In the genomic region with DNA sequence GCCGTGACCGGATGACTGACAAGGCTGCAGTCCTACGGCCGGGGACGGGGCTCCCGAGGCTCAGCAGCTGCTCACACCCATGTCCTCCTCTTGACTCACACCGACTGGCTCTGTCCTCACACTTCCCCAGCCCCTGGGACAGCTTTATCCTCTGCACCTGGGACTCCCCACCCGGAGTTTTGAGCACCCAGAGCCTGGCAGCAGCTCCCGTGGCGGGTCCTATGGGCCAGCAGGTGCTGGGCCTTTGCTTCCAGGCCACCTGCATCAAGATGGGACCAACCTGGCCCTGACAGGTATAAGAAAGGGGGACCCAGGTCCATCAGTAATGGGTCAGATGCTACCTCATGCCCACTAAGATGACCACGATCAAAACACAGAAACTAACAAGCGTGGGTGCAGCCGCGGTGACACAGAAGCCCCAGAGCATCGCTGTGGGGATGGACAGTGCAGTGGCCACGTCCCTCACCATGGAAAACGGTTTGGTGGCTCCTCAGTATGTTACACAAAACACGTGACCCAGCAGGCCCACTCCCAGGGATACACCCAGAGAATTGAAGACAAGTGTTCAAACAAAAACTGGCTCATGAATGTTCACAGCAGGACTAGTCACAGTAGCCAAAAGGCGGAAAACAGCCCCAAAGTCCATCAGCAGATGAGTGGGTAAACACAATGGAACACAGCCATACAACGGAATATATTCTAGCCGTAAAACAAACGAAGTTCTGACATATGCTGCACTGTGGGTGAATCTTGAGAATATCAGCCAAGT, we compare ENCODE assay signal across 1 cellular context.
A peak's percentile ranks its signal among the peaks of the same experiment; 100 is the strongest.
TF ChIP-seq lines count a peak whose summit lies in the region.

No MANE protein-coding gene starts in this region.

TF ChIP-seq in HepG2, 621 proteins besides CTCF, POLR2A, EP300 and RAD21 (continued from another document and continues in another):
- TF ChIP-seq, protein P1, sequence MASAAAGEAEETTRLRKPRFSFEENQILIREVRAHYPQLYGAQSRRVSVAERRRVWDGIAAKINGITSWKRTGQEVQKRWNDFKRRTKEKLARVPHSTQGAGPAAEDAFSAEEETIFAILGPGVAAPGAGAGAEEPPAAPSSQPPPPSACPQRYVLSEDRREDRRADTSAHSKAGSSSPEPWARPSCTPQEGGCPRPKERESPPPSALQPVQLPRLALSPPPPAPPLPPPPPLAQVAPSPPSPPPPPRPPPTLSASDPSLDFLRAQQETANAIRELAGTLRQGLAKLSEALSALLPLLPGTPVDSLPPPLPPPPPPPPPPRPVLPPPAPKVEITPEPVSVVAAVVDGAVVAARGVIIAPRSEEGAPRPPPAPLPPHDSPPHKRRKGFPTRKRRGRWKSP (CRISPR knock-in tag; IDR thresholded peaks at IDR 0.05) = no peak
- no peak for TF ChIP-seq ZNF224 (CRISPR knock-in tag; IDR thresholded peaks at IDR 0.05)
- peak; percentile 39; the same call in 1 of the 2 replicates for TF ChIP-seq ZBTB7A (CRISPR knock-in tag; IDR thresholded peaks at IDR 0.05)
- 0 out of 2 replicates have a peak, but pooled peaks have one; percentile 38 for TF ChIP-seq JUN (CRISPR knock-in tag; IDR thresholded peaks at IDR 0.05)
- peak; percentile 77 for TF ChIP-seq RBM22 (optimal IDR thresholded peaks at IDR 0.05; ENCODE audit: low read length)
- no peak for TF ChIP-seq EZH2 (conservative IDR thresholded peaks at IDR 0.05; ENCODE audit: low read depth, low read length)
- peak; percentile 60 for TF ChIP-seq HNRNPK (IDR thresholded peaks at IDR 0.05; ENCODE audit: low read depth, low read length, poor library complexity, severe bottlenecking)
- TF ChIP-seq SRSF4 (IDR thresholded peaks at IDR 0.05; ENCODE audit: low read depth, low read length, poor library complexity, severe bottlenecking) = no peak
- peak; percentile 51; the same call in 1 of the 2 replicates for TF ChIP-seq TBX2 (CRISPR knock-in tag; IDR thresholded peaks at IDR 0.05; ENCODE audit: borderline replicate concordance)
- TF ChIP-seq, protein P2, sequence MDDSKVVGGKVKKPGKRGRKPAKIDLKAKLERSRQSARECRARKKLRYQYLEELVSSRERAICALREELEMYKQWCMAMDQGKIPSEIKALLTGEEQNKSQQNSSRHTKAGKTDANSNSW (CRISPR knock-in tag; IDR thresholded peaks at IDR 0.05; ENCODE audit: borderline replicate concordance) = no peak
- peak; percentile 47; the same call in 1 of the 2 replicates for TF ChIP-seq ERF (CRISPR knock-in tag; IDR thresholded peaks at IDR 0.05)
- no peak for TF ChIP-seq CENPX (CRISPR knock-in tag; IDR thresholded peaks at IDR 0.05)
- TF ChIP-seq MIER2 (CRISPR knock-in tag; IDR thresholded peaks at IDR 0.05) = no peak
- TF ChIP-seq THYN1 (CRISPR knock-in tag; IDR thresholded peaks at IDR 0.05; ENCODE audit: borderline replicate concordance, low read depth) = no peak
- TF ChIP-seq, protein P3, sequence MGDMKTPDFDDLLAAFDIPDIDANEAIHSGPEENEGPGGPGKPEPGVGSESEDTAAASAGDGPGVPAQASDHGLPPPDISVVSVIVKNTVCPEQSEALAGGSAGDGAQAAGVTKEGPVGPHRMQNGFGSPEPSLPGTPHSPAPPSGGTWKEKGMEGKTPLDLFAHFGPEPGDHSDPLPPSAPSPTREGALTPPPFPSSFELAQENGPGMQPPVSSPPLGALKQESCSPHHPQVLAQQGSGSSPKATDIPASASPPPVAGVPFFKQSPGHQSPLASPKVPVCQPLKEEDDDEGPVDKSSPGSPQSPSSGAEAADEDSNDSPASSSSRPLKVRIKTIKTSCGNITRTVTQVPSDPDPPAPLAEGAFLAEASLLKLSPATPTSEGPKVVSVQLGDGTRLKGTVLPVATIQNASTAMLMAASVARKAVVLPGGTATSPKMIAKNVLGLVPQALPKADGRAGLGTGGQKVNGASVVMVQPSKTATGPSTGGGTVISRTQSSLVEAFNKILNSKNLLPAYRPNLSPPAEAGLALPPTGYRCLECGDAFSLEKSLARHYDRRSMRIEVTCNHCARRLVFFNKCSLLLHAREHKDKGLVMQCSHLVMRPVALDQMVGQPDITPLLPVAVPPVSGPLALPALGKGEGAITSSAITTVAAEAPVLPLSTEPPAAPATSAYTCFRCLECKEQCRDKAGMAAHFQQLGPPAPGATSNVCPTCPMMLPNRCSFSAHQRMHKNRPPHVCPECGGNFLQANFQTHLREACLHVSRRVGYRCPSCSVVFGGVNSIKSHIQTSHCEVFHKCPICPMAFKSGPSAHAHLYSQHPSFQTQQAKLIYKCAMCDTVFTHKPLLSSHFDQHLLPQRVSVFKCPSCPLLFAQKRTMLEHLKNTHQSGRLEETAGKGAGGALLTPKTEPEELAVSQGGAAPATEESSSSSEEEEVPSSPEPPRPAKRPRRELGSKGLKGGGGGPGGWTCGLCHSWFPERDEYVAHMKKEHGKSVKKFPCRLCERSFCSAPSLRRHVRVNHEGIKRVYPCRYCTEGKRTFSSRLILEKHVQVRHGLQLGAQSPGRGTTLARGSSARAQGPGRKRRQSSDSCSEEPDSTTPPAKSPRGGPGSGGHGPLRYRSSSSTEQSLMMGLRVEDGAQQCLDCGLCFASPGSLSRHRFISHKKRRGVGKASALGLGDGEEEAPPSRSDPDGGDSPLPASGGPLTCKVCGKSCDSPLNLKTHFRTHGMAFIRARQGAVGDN (CRISPR knock-in tag; IDR thresholded peaks at IDR 0.05) = peak; percentile 86
- no peak for TF ChIP-seq ZNF382 (CRISPR knock-in tag; IDR thresholded peaks at IDR 0.05; ENCODE audit: borderline replicate concordance)
- TF ChIP-seq, protein P4, sequence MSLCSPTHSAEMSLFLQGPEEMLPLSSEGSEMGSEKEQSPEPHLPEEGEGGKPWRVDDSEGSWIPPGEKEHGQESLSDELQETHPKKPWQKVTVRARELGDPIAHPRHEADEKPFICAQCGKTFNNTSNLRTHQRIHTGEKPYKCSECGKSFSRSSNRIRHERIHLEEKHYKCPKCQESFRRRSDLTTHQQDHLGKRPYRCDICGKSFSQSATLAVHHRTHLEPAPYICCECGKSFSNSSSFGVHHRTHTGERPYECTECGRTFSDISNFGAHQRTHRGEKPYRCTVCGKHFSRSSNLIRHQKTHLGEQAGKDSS (CRISPR knock-in tag; IDR thresholded peaks at IDR 0.05; ENCODE audit: borderline replicate concordance, low read depth) = no peak
- TF ChIP-seq, protein P5, sequence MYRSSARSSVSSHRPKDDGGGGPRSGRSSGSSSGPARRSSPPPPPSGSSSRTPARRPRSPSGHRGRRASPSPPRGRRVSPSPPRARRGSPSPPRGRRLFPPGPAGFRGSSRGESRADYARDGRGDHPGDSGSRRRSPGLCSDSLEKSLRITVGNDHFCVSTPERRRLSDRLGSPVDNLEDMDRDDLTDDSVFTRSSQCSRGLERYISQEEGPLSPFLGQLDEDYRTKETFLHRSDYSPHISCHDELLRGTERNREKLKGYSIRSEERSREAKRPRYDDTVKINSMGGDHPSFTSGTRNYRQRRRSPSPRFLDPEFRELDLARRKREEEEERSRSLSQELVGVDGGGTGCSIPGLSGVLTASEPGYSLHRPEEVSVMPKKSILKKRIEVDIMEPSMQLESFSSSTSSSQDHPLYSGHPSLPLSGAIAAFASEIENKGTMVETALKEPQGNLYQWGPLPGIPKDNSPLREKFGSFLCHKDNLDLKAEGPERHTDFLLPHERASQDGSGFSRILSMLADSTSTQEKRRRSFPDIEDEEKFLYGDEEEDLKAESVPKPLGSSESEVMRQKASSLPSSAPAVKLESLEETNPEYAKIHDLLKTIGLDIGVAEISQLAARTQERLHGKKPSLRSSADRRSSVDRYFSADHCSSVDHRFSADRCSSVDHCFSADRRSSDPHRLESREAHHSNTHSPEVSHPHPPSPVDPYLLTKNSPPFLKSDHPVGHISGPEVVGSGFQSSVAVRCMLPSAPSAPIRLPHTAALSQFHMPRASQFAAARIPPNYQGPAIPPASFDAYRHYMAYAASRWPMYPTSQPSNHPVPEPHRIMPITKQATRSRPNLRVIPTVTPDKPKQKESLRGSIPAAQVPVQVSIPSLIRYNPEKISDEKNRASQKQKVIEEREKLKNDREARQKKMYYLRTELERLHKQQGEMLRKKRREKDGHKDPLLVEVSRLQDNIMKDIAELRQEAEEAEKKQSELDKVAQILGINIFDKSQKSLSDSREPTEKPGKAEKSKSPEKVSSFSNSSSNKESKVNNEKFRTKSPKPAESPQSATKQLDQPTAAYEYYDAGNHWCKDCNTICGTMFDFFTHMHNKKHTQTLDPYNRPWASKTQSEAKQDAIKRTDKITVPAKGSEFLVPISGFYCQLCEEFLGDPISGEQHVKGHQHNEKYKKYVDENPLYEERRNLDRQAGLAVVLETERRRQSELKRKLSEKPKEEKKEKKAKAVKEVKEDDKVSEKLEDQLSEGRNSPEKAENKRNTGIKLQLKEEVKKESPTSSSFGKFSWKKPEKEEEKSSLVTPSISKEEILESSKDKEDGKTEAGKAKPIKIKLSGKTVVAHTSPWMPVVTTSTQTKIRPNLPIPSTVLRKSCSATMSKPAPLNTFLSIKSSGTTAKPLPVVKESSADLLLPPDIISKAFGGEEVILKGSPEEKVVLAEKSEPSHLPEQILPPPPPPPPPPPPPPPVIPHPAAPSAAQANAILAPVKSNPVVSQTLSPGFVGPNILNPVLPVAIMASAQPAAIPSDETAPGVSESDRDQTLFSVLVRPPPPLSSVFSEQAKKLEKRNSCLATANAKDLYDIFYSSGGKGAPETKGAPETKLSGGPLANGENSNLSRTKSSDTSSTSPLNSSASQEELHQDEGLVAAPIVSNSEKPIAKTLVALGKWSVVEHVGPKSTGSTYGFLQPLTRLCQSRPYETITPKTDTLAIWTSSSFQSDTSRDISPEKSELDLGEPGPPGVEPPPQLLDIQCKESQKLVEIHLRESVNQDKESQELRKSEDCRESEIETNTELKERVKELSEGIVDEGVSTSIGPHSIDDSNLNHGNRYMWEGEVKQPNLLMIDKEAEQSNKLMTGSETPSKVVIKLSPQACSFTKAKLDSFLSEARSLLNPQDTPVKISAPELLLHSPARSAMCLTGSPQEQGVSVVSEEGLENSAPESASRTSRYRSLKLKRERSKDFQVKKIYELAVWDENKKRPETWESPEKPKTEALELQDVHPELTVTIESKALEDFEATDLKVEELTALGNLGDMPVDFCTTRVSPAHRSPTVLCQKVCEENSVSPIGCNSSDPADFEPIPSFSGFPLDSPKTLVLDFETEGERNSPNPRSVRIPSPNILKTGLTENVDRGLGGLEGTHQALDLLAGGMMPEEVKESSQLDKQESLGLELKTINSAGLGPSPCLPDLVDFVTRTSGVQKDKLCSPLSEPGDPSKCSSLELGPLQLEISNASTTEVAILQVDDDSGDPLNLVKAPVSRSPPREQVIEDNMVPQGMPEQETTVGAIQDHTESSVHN (CRISPR knock-in tag; IDR thresholded peaks at IDR 0.05) = 0 out of 2 replicates have a peak, but pooled peaks have one; percentile 22
- TF ChIP-seq, protein P6, sequence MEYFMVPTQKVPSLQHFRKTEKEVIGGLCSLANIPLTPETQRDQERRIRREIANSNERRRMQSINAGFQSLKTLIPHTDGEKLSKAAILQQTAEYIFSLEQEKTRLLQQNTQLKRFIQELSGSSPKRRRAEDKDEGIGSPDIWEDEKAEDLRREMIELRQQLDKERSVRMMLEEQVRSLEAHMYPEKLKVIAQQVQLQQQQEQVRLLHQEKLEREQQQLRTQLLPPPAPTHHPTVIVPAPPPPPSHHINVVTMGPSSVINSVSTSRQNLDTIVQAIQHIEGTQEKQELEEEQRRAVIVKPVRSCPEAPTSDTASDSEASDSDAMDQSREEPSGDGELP (IDR thresholded peaks at IDR 0.05; ENCODE audit: borderline replicate concordance, low read depth) = peak; percentile 72; the same call in 1 of the 2 replicates
- 0 out of 2 replicates have a peak, but pooled peaks have one; percentile 18 for TF ChIP-seq ZNF749 (CRISPR knock-in tag; IDR thresholded peaks at IDR 0.05; ENCODE audit: borderline replicate concordance)
- TF ChIP-seq, protein P7, sequence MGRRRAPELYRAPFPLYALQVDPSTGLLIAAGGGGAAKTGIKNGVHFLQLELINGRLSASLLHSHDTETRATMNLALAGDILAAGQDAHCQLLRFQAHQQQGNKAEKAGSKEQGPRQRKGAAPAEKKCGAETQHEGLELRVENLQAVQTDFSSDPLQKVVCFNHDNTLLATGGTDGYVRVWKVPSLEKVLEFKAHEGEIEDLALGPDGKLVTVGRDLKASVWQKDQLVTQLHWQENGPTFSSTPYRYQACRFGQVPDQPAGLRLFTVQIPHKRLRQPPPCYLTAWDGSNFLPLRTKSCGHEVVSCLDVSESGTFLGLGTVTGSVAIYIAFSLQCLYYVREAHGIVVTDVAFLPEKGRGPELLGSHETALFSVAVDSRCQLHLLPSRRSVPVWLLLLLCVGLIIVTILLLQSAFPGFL (CRISPR knock-in tag; IDR thresholded peaks at IDR 0.05) = no peak
- TF ChIP-seq, protein P8, sequence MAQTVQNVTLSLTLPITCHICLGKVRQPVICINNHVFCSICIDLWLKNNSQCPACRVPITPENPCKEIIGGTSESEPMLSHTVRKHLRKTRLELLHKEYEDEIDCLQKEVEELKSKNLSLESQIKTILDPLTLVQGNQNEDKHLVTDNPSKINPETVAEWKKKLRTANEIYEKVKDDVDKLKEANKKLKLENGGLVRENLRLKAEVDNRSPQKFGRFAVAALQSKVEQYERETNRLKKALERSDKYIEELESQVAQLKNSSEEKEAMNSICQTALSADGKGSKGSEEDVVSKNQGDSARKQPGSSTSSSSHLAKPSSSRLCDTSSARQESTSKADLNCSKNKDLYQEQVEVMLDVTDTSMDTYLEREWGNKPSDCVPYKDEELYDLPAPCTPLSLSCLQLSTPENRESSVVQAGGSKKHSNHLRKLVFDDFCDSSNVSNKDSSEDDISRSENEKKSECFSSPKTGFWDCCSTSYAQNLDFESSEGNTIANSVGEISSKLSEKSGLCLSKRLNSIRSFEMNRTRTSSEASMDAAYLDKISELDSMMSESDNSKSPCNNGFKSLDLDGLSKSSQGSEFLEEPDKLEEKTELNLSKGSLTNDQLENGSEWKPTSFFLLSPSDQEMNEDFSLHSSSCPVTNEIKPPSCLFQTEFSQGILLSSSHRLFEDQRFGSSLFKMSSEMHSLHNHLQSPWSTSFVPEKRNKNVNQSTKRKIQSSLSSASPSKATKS (CRISPR knock-in tag; IDR thresholded peaks at IDR 0.05) = no peak
- peak; percentile 41; the same call in 1 of the 2 replicates for TF ChIP-seq ZNF317 (CRISPR knock-in tag; IDR thresholded peaks at IDR 0.05)
- no peak for TF ChIP-seq FLYWCH1 (CRISPR knock-in tag; IDR thresholded peaks at IDR 0.05)
- TF ChIP-seq TMF1 (CRISPR knock-in tag; IDR thresholded peaks at IDR 0.05; ENCODE audit: low read depth) = no peak
- no peak; the same call in 1 of the 2 replicates for TF ChIP-seq PAF1 (CRISPR knock-in tag; IDR thresholded peaks at IDR 0.05)
- TF ChIP-seq, protein P9, sequence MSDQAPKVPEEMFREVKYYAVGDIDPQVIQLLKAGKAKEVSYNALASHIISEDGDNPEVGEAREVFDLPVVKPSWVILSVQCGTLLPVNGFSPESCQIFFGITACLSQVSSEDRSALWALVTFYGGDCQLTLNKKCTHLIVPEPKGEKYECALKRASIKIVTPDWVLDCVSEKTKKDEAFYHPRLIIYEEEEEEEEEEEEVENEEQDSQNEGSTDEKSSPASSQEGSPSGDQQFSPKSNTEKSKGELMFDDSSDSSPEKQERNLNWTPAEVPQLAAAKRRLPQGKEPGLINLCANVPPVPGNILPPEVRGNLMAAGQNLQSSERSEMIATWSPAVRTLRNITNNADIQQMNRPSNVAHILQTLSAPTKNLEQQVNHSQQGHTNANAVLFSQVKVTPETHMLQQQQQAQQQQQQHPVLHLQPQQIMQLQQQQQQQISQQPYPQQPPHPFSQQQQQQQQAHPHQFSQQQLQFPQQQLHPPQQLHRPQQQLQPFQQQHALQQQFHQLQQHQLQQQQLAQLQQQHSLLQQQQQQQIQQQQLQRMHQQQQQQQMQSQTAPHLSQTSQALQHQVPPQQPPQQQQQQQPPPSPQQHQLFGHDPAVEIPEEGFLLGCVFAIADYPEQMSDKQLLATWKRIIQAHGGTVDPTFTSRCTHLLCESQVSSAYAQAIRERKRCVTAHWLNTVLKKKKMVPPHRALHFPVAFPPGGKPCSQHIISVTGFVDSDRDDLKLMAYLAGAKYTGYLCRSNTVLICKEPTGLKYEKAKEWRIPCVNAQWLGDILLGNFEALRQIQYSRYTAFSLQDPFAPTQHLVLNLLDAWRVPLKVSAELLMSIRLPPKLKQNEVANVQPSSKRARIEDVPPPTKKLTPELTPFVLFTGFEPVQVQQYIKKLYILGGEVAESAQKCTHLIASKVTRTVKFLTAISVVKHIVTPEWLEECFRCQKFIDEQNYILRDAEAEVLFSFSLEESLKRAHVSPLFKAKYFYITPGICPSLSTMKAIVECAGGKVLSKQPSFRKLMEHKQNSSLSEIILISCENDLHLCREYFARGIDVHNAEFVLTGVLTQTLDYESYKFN (CRISPR knock-in tag; conservative IDR thresholded peaks at IDR 0.05) = peak; percentile 62; the same call in 1 of the 2 replicates
